1 cellular context compared by ENCODE assay signal in the genomic region with DNA sequence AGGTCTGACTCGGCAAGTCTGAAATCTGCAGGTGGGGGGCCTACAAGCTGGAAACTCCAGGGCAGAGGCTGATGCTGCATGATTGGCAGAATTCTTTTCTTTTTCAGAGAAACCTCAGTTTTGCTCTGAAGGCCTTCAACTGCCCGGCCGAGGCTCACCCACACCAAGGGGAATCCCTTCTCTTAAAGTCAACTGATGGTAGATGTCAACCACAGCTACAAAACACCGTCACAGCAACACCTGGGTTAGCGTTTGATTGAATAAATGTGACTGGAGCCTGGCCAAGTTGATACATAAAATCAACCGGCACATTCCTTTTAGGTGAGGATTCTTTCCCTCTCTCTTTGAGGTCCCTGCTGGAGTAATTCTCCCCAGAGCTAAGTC.
TF ChIP-seq lines count a peak whose summit lies in the region.

No MANE protein-coding gene starts in this region.

TF ChIP-seq in IMR-90, 13 proteins besides CTCF, POLR2A, EP300 and RAD21:
- TF ChIP-seq MAZ (IDR thresholded peaks at IDR 0.05; ENCODE audit: borderline replicate concordance, low read depth, low read length), result no peak
- TF ChIP-seq NFE2L2 (IDR thresholded peaks at IDR 0.05; ENCODE audit: low read depth, low read length), result no peak
- TF ChIP-seq MAFK (IDR thresholded peaks at IDR 0.05; ENCODE audit: low read depth, low read length), result no peak
- TF ChIP-seq CEBPB (IDR thresholded peaks at IDR 0.05; ENCODE audit: low read depth, low read length), result no peak
- no peak for TF ChIP-seq MXI1 (IDR thresholded peaks at IDR 0.05; ENCODE audit: borderline replicate concordance, low read depth, low read length)
- TF ChIP-seq USF2 (IDR thresholded peaks at IDR 0.05; ENCODE audit: low read depth, low read length), result no peak
- TF ChIP-seq RFX5 (IDR thresholded peaks at IDR 0.05; ENCODE audit: low read depth, low read length), result no peak
- TF ChIP-seq SMC3 (IDR thresholded peaks at IDR 0.05; ENCODE audit: low read depth, low read length), result no peak
- no peak for TF ChIP-seq BHLHE40 (IDR thresholded peaks at IDR 0.05; ENCODE audit: low read depth, low read length)
- TF ChIP-seq ELK1 (IDR thresholded peaks at IDR 0.05; ENCODE audit: borderline replicate concordance, low read depth, low read length), result no peak
- no peak for TF ChIP-seq FOS (IDR thresholded peaks at IDR 0.05; ENCODE audit: low read depth, low read length)
- TF ChIP-seq CHD1 (IDR thresholded peaks at IDR 0.05; ENCODE audit: low read depth, low read length), result no peak
- TF ChIP-seq RCOR1 (IDR thresholded peaks at IDR 0.05; ENCODE audit: insufficient replicate concordance, low read length), result no peak
TF ChIP-seq in IMR-90: peak in this region for 0.
